2 cellular contexts compared by ENCODE assay signal in the genomic region with DNA sequence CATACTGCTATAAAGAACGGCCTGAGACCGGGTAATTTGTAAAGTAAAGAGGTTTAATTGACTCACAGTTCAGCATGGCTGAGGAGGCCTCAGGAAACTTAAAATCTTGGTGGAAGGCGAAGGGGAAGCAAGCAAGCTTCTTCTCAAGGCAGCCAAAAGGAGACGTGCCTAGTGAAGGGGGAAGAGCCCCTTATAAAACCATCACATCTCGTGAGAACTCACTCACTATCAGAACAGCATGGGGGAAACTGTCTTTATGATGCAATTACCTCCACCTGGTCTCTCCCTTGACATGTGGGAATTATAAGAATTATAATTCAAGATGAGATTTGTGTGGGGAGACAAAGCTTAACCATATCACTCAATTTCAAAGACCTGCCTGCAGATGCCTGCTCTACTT.
TF ChIP-seq lines count a peak whose summit lies in the region.

No MANE protein-coding gene starts in this region.

TF ChIP-seq in GM23338, 12 proteins besides CTCF, POLR2A, EP300 and RAD21:
- TF ChIP-seq, protein P1, sequence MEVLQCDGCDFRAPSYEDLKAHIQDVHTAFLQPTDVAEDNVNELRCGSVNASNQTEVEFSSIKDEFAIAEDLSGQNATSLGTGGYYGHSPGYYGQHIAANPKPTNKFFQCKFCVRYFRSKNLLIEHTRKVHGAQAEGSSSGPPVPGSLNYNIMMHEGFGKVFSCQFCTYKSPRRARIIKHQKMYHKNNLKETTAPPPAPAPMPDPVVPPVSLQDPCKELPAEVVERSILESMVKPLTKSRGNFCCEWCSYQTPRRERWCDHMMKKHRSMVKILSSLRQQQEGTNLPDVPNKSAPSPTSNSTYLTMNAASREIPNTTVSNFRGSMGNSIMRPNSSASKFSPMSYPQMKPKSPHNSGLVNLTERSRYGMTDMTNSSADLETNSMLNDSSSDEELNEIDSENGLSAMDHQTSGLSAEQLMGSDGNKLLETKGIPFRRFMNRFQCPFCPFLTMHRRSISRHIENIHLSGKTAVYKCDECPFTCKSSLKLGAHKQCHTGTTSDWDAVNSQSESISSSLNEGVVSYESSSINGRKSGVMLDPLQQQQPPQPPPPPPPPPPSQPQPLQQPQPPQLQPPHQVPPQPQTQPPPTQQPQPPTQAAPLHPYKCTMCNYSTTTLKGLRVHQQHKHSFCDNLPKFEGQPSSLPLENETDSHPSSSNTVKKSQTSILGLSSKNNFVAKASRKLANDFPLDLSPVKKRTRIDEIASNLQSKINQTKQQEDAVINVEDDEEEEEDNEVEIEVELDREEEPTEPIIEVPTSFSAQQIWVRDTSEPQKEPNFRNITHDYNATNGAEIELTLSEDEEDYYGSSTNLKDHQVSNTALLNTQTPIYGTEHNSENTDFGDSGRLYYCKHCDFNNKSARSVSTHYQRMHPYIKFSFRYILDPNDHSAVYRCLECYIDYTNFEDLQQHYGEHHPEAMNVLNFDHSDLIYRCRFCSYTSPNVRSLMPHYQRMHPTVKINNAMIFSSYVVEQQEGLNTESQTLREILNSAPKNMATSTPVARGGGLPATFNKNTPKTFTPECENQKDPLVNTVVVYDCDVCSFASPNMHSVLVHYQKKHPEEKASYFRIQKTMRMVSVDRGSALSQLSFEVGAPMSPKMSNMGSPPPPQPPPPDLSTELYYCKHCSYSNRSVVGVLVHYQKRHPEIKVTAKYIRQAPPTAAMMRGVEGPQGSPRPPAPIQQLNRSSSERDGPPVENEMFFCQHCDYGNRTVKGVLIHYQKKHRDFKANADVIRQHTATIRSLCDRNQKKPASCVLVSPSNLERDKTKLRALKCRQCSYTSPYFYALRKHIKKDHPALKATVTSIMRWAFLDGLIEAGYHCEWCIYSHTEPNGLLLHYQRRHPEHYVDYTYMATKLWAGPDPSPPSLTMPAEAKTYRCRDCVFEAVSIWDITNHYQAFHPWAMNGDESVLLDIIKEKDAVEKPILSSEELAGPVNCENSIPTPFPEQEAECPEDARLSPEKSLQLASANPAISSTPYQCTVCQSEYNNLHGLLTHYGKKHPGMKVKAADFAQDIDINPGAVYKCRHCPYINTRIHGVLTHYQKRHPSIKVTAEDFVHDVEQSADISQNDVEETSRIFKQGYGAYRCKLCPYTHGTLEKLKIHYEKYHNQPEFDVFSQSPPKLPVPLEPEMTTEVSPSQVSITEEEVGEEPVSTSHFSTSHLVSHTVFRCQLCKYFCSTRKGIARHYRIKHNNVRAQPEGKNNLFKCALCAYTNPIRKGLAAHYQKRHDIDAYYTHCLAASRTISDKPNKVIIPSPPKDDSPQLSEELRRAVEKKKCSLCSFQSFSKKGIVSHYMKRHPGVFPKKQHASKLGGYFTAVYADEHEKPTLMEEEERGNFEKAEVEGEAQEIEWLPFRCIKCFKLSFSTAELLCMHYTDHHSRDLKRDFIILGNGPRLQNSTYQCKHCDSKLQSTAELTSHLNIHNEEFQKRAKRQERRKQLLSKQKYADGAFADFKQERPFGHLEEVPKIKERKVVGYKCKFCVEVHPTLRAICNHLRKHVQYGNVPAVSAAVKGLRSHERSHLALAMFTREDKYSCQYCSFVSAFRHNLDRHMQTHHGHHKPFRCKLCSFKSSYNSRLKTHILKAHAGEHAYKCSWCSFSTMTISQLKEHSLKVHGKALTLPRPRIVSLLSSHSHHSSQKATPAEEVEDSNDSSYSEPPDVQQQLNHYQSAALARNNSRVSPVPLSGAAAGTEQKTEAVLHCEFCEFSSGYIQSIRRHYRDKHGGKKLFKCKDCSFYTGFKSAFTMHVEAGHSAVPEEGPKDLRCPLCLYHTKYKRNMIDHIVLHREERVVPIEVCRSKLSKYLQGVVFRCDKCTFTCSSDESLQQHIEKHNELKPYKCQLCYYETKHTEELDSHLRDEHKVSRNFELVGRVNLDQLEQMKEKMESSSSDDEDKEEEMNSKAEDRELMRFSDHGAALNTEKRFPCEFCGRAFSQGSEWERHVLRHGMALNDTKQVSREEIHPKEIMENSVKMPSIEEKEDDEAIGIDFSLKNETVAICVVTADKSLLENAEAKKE (CRISPR knock-in tag; IDR thresholded peaks at IDR 0.05), result 0 out of 2 replicates have a peak, but pooled peaks have one; percentile 19
- TF ChIP-seq, protein P2, sequence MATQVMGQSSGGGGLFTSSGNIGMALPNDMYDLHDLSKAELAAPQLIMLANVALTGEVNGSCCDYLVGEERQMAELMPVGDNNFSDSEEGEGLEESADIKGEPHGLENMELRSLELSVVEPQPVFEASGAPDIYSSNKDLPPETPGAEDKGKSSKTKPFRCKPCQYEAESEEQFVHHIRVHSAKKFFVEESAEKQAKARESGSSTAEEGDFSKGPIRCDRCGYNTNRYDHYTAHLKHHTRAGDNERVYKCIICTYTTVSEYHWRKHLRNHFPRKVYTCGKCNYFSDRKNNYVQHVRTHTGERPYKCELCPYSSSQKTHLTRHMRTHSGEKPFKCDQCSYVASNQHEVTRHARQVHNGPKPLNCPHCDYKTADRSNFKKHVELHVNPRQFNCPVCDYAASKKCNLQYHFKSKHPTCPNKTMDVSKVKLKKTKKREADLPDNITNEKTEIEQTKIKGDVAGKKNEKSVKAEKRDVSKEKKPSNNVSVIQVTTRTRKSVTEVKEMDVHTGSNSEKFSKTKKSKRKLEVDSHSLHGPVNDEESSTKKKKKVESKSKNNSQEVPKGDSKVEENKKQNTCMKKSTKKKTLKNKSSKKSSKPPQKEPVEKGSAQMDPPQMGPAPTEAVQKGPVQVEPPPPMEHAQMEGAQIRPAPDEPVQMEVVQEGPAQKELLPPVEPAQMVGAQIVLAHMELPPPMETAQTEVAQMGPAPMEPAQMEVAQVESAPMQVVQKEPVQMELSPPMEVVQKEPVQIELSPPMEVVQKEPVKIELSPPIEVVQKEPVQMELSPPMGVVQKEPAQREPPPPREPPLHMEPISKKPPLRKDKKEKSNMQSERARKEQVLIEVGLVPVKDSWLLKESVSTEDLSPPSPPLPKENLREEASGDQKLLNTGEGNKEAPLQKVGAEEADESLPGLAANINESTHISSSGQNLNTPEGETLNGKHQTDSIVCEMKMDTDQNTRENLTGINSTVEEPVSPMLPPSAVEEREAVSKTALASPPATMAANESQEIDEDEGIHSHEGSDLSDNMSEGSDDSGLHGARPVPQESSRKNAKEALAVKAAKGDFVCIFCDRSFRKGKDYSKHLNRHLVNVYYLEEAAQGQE (IDR thresholded peaks at IDR 0.05; ENCODE audit: unreplicated experiment), result no peak

TF ChIP-seq in WTC11, 78 proteins besides CTCF, POLR2A, EP300 and RAD21 (continued from another document):
- TF ChIP-seq ZNF121 (CRISPR knock-in tag; IDR thresholded peaks at IDR 0.05) (no peak), ZNF425 (CRISPR knock-in tag; conservative IDR thresholded peaks at IDR 0.05) (no peak), CREM (CRISPR knock-in tag; IDR thresholded peaks at IDR 0.05) (no peak), ELF4 (CRISPR knock-in tag; IDR thresholded peaks at IDR 0.05; ENCODE audit: low read depth) (no peak), AR (CRISPR knock-in tag; IDR thresholded peaks at IDR 0.05) (no peak), TEAD4 (CRISPR knock-in tag; IDR thresholded peaks at IDR 0.05) (no peak), PRRX2 (CRISPR knock-in tag; IDR thresholded peaks at IDR 0.05) (no peak), ZNF219 (CRISPR knock-in tag; IDR thresholded peaks at IDR 0.05; ENCODE audit: borderline replicate concordance) (no peak), ETV6 (CRISPR knock-in tag; IDR thresholded peaks at IDR 0.05) (no peak), CDX4 (CRISPR knock-in tag; IDR thresholded peaks at IDR 0.05; ENCODE audit: borderline replicate concordance) (no peak)
- TF ChIP-seq, protein P3, sequence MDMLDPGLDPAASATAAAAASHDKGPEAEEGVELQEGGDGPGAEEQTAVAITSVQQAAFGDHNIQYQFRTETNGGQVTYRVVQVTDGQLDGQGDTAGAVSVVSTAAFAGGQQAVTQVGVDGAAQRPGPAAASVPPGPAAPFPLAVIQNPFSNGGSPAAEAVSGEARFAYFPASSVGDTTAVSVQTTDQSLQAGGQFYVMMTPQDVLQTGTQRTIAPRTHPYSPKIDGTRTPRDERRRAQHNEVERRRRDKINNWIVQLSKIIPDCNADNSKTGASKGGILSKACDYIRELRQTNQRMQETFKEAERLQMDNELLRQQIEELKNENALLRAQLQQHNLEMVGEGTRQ (CRISPR knock-in tag; IDR thresholded peaks at IDR 0.05), result no peak
